ENCODE assay signal across 2 cellular contexts in genomic region chr5:963310-963672, GRCh38.
TF ChIP-seq lines count a peak whose summit lies in the region.

No MANE protein-coding gene starts in this region.

TF ChIP-seq in IMR-90, 13 proteins besides CTCF, POLR2A, EP300 and RAD21:
- TF ChIP-seq NFE2L2 (IDR thresholded peaks at IDR 0.05; ENCODE audit: low read depth, low read length) (no peak), BHLHE40 (IDR thresholded peaks at IDR 0.05; ENCODE audit: low read depth, low read length) (no peak), MXI1 (IDR thresholded peaks at IDR 0.05; ENCODE audit: borderline replicate concordance, low read depth, low read length) (no peak), SMC3 (IDR thresholded peaks at IDR 0.05; ENCODE audit: low read depth, low read length) (no peak), ELK1 (IDR thresholded peaks at IDR 0.05; ENCODE audit: borderline replicate concordance, low read depth, low read length) (no peak), CHD1 (IDR thresholded peaks at IDR 0.05; ENCODE audit: low read depth, low read length) (no peak), RFX5 (IDR thresholded peaks at IDR 0.05; ENCODE audit: low read depth, low read length) (no peak), FOS (IDR thresholded peaks at IDR 0.05; ENCODE audit: low read depth, low read length) (no peak), MAFK (IDR thresholded peaks at IDR 0.05; ENCODE audit: low read depth, low read length) (no peak), RCOR1 (IDR thresholded peaks at IDR 0.05; ENCODE audit: insufficient replicate concordance, low read length) (no peak), MAZ (IDR thresholded peaks at IDR 0.05; ENCODE audit: borderline replicate concordance, low read depth, low read length) (no peak), CEBPB (IDR thresholded peaks at IDR 0.05; ENCODE audit: low read depth, low read length) (no peak)
- TF ChIP-seq, protein P1, sequence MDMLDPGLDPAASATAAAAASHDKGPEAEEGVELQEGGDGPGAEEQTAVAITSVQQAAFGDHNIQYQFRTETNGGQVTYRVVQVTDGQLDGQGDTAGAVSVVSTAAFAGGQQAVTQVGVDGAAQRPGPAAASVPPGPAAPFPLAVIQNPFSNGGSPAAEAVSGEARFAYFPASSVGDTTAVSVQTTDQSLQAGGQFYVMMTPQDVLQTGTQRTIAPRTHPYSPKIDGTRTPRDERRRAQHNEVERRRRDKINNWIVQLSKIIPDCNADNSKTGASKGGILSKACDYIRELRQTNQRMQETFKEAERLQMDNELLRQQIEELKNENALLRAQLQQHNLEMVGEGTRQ (IDR thresholded peaks at IDR 0.05; ENCODE audit: low read depth, low read length) = no peak

TF ChIP-seq in SK-N-SH, 30 proteins besides CTCF, POLR2A, EP300 and RAD21:
- TF ChIP-seq IRF3 (IDR thresholded peaks at IDR 0.05; ENCODE audit: low read depth, low read length) = no peak
- TF ChIP-seq, protein P2, sequence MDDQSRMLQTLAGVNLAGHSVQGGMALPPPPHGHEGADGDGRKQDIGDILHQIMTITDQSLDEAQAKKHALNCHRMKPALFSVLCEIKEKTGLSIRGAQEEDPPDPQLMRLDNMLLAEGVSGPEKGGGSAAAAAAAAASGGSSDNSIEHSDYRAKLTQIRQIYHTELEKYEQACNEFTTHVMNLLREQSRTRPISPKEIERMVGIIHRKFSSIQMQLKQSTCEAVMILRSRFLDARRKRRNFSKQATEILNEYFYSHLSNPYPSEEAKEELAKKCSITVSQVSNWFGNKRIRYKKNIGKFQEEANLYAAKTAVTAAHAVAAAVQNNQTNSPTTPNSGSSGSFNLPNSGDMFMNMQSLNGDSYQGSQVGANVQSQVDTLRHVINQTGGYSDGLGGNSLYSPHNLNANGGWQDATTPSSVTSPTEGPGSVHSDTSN (IDR thresholded peaks at IDR 0.05) = no peak
- TF ChIP-seq CHD2 (IDR thresholded peaks at IDR 0.05; ENCODE audit: low read length, partially characterized antibody) = no peak
- no peak for TF ChIP-seq MEF2A (IDR thresholded peaks at IDR 0.05; ENCODE audit: borderline replicate concordance, low read depth)
- TF ChIP-seq JUND (IDR thresholded peaks at IDR 0.05) = no peak
- TF ChIP-seq GABPA (IDR thresholded peaks at IDR 0.05; ENCODE audit: low read depth) = no peak
- no peak for TF ChIP-seq SMC3 (IDR thresholded peaks at IDR 0.05; ENCODE audit: low read depth, low read length)
- TF ChIP-seq YY1 (IDR thresholded peaks at IDR 0.05; ENCODE audit: low read depth) = no peak
- no peak for TF ChIP-seq SIN3A (IDR thresholded peaks at IDR 0.05; ENCODE audit: borderline replicate concordance, low read depth, low read length)
- no peak for TF ChIP-seq NFIC (IDR thresholded peaks at IDR 0.05; ENCODE audit: borderline replicate concordance)
- TF ChIP-seq RXRA (IDR thresholded peaks at IDR 0.05; ENCODE audit: borderline replicate concordance, low read depth) = no peak
- no peak for TF ChIP-seq TCF12 (IDR thresholded peaks at IDR 0.05)
- TF ChIP-seq, protein P1 (IDR thresholded peaks at IDR 0.05; ENCODE audit: borderline replicate concordance, low read depth, low read length) = no peak
- no peak for TF ChIP-seq MAX (IDR thresholded peaks at IDR 0.05; ENCODE audit: low read depth)
- no peak for TF ChIP-seq POLR2AphosphoS5 (IDR thresholded peaks at IDR 0.05; ENCODE audit: low read depth, low read length)
- no peak for TF ChIP-seq RFX5 (IDR thresholded peaks at IDR 0.05; ENCODE audit: low read length)
- TF ChIP-seq GATA2 (CRISPR knock-in tag; IDR thresholded peaks at IDR 0.05) = no peak
- TF ChIP-seq, protein P3, sequence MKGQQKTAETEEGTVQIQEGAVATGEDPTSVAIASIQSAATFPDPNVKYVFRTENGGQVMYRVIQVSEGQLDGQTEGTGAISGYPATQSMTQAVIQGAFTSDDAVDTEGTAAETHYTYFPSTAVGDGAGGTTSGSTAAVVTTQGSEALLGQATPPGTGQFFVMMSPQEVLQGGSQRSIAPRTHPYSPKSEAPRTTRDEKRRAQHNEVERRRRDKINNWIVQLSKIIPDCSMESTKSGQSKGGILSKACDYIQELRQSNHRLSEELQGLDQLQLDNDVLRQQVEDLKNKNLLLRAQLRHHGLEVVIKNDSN (IDR thresholded peaks at IDR 0.05; ENCODE audit: borderline replicate concordance, low read depth) = no peak
- TF ChIP-seq REST (IDR thresholded peaks at IDR 0.05; ENCODE audit: low read depth, low read length) = no peak
